1 cellular context compared by ENCODE assay signal in genomic region chr2:205407984-205408383, GRCh38.
TF ChIP-seq lines count a peak whose summit lies in the region.

No MANE protein-coding gene starts in this region.

TF ChIP-seq in IMR-90, 13 proteins besides CTCF, POLR2A, EP300 and RAD21 (continued from another document):
- TF ChIP-seq SMC3 (IDR thresholded peaks at IDR 0.05; ENCODE audit: low read depth, low read length) (no peak), BHLHE40 (IDR thresholded peaks at IDR 0.05; ENCODE audit: low read depth, low read length) (no peak), CHD1 (IDR thresholded peaks at IDR 0.05; ENCODE audit: low read depth, low read length) (no peak)
